In genomic region chr4:85127653-85128052, GRCh38 we compare ENCODE assay signal across 8 cellular contexts.
DNase-seq lines count a peak whose midpoint lies in the region; ATAC-seq, FAIRE-seq and TF ChIP-seq lines count a peak whose summit lies in the region.

No MANE protein-coding gene starts in this region.

- TF ChIP-seq RAD21 in GM12878 (IDR thresholded peaks at IDR 0.05; ENCODE audit: insufficient read depth, low read depth, low read length) = 0 out of 2 replicates have a peak, but pooled peaks have one; percentile 17

- H3K9me3 ChIP-seq in cardiac muscle cell (ENCODE audit: low read depth) (no peaks in the 10 kb centered on the region), GM12878 (replicated peaks; ENCODE audit: control insufficient read depth, insufficient read depth, low read length) (no peaks in the 10 kb centered on the region), suprapubic skin (no peaks in the 10 kb centered on the region)

- no peak overlapping the region for H3K4me3 ChIP-seq in cardiac muscle cell
- H3K4me3 ChIP-seq in Jurkat, Clone E6-1 (ENCODE audit: low read length) = no peak overlapping the region
- H3K4me3 ChIP-seq in GM12878 = no peak overlapping the region
- H3K4me3 ChIP-seq in suprapubic skin = no peak overlapping the region

- no peaks in the 10 kb centered on the region for H3K27me3 ChIP-seq in cardiac muscle cell
- H3K27me3 ChIP-seq in GM12878 (replicated peaks in 1 of 2; ENCODE audit: control insufficient read depth in 2 of 2, insufficient read depth in 2 of 2, low read length in 1 of 2) = no peaks in the 10 kb centered on the region
- H3K27me3 ChIP-seq in suprapubic skin = no peaks in the 10 kb centered on the region

- TF ChIP-seq CTCF in cardiac muscle cell (IDR thresholded peaks at IDR 0.05; ENCODE audit: low read depth, low read length) (peak; percentile 53), GM12878 (IDR thresholded peaks at IDR 0.05 in 2 of 3, conservative IDR thresholded peaks at IDR 0.05 in 1 of 3; ENCODE audit: control insufficient read depth in 2 of 3, extremely low read depth in 1 of 3, insufficient read depth in 1 of 3, low read depth in 3 of 3, low read length in 3 of 3) (peak; percentile 30 to 56 (median 33); a peak in 5 of 6 replicates), suprapubic skin (IDR thresholded peaks at IDR 0.05) (peak in 1 of 2 donors; percentile 29)

- ATAC-seq in Right ventricle myocardium inferior (no peak), GM12878 (peak; percentile 93)

- 45% methylated on average over 10 of the region's 10 CpGs for WGBS in GM12878 (ENCODE audit: insufficient coverage, insufficient replicate concordance, low lambda C conversion rate, missing lambda C conversion rate)
- WGBS in suprapubic skin = 44% methylated on average over 10 of the region's 10 CpGs

- no peaks in the 10 kb centered on the region for H4K20me1 ChIP-seq in GM12878 (ENCODE audit: control insufficient read depth, insufficient read depth)

- no peak overlapping the region for H3K4me2 ChIP-seq in GM12878 (ENCODE audit: control insufficient read depth, insufficient read depth)

- no peaks in the 10 kb centered on the region for H3K79me2 ChIP-seq in GM12878 (ENCODE audit: control insufficient read depth, insufficient read depth, low read length)

- DNase-seq in cardiac muscle cell (ENCODE audit: low read depth in 1 of 2, low spot score in 1 of 2) (peak; percentile 55 to 56), Right ventricle myocardium inferior (ENCODE audit: missing footprints) (no peak), H4 (ENCODE audit: low spot score) (peak; percentile 71), GM12878 (ENCODE audit: low read depth, low spot score) (no peak), lung microvascular endothelial cell (ENCODE audit: low read depth in 2 of 2) (peak; percentile 42 to 45), NOMO-1 (lab: John Stamatoyannopoulos, UW; ENCODE audit: unreplicated experiment in 2 of 2) (no peak), suprapubic skin (ENCODE audit: low spot score in 2 of 2) (no peak)
- peak; percentile 11 for DNase-seq in Jurkat, Clone E6-1 (ENCODE audit: low read depth, low spot score)

- BruUV-seq in GM12878 (replicated peaks; lab: Mats Ljungman, UMichigan) = no TSS peak

- H3K36me3 ChIP-seq in cardiac muscle cell = no peaks in the 10 kb centered on the region
- no peaks in the 10 kb centered on the region for H3K36me3 ChIP-seq in GM12878 (ENCODE audit: control insufficient read depth in 2 of 2, insufficient read depth in 2 of 2, low read length in 1 of 2)
- no peaks in the 10 kb centered on the region for H3K36me3 ChIP-seq in suprapubic skin

- no peak overlapping the region for H3K9ac ChIP-seq in GM12878 (ENCODE audit: control insufficient read depth, insufficient read depth, low read length)

- RAD21 ChIA-PET in GM12878 (lab: Charles Lee; ENCODE audit: unreplicated experiment) = interaction anchor here (0.6 to 1.2 kb wide), 2 partner anchors 621 to 896 kb away, joined by 3 read pairs; no protein-coding TSS in a partner anchor

- no peak overlapping the region for H2AFZ ChIP-seq in GM12878 (ENCODE audit: control insufficient read depth, low read depth, low read length)

- intact Hi-C loops in Right ventricle myocardium inferior (cut with DNase I) (no loop called here), GM12878 (cut with micrococcal nuclease; ENCODE audit: unreplicated experiment) (no loop called here)

- no peak for FAIRE-seq in GM12878 (lab: Jason Lieb, UNC)

- no peak for TF ChIP-seq POLR2A in GM12878 (IDR thresholded peaks at IDR 0.05; ENCODE audit: low read depth, low read length)
- TF ChIP-seq POLR2A in suprapubic skin (IDR thresholded peaks at IDR 0.05) = no peak

- in situ Hi-C loops in GM12878 (cut with MboI) = no loop called here

- SMC1A ChIA-PET in GM12878 (lab: Charles Lee; ENCODE audit: uncharacterized antibody, unreplicated experiment) = interaction anchor here (1.0 kb wide), 1 partner anchor 241 kb away, joined by 3 read pairs; no protein-coding TSS in a partner anchor

- CTCF ChIA-PET in GM12878 (lab: Yijun Ruan, JAX) = interaction anchor here (0.9 to 1.1 kb wide), 2 partner anchors 11 to 45 kb away, joined by 3 to 4 read pairs; no protein-coding TSS in a partner anchor

- H3K4me1 ChIP-seq in cardiac muscle cell (ENCODE audit: low read depth) (no peaks in the 10 kb centered on the region), GM12878 (ENCODE audit: control insufficient read depth, insufficient read depth, low read length) (no peaks in the 10 kb centered on the region), suprapubic skin (no peaks in the 10 kb centered on the region)

- POLR2A ChIA-PET in GM12878 (lab: Charles Lee) = no interaction called here

- no peak for TF ChIP-seq EP300 in GM12878 (IDR thresholded peaks at IDR 0.05; ENCODE audit: borderline replicate concordance in 1 of 2, control insufficient read depth in 1 of 2, low read depth in 2 of 2, low read length in 2 of 2)
- TF ChIP-seq EP300 in suprapubic skin (IDR thresholded peaks at IDR 0.05) = no peak

- no peak overlapping the region for H3K27ac ChIP-seq in cardiac muscle cell
- no peak overlapping the region for H3K27ac ChIP-seq in GM12878 (ENCODE audit: control insufficient read depth, insufficient read depth)
- no peak overlapping the region for H3K27ac ChIP-seq in suprapubic skin

TF ChIP-seq in GM12878, 131 proteins besides CTCF, POLR2A, EP300 and RAD21:
- TF ChIP-seq ZNF384 (IDR thresholded peaks at IDR 0.05; ENCODE audit: borderline replicate concordance, low read depth, low read length) (peak; percentile 40; the same call in 1 of the 2 replicates), SMC3 (IDR thresholded peaks at IDR 0.05; ENCODE audit: borderline replicate concordance, low read length) (peak; percentile 28; the same call in 1 of the 2 replicates), USF1 (IDR thresholded peaks at IDR 0.05; ENCODE audit: borderline replicate concordance, extremely low read length, insufficient read depth, low read depth, low read length) (peak; percentile 46), TCF12 (IDR thresholded peaks at IDR 0.05; ENCODE audit: low read depth, low read length) (0 out of 2 replicates have a peak, but pooled peaks have one; percentile 56), BCLAF1 (IDR thresholded peaks at IDR 0.05) (no peak), KDM1A (IDR thresholded peaks at IDR 0.05; ENCODE audit: borderline replicate concordance) (no peak)

Comparison
In these comparisons a context has a peak if more than half of its experiments do, and no peak if none do; other contexts are left out.
1. DNase-seq: peak in cardiac muscle cell (2 of 2), H4 (single experiment), Jurkat, Clone E6-1 (single experiment) and lung microvascular endothelial cell (2 of 2); none in Right ventricle myocardium inferior (single experiment), GM12878 (single experiment), NOMO-1 (0 of 2) and suprapubic skin (0 of 2).